ENCODE assay signal across 12 cellular contexts in genomic region chr9:35730486-35730854, GRCh38. TPM values are rescaled to one million over a fixed set of nuclear protein-coding genes. Genes with fewer than 3 reads are reported as not detected.
DNase-seq lines count a peak whose midpoint lies in the region; ATAC-seq, FAIRE-seq and TF ChIP-seq lines count a peak whose summit lies in the region.
"Had no signal": no experiment of that assay in that cellular context is flagged by ENCODE, and none has a peak within 500 bp of the region (broad histone marks: within the 10 kb centered on the region; RNA-seq: fewer than 3 reads in every experiment).

No MANE protein-coding gene starts in this region.

- POLR2A ChIA-PET in A549 (lab: Yijun Ruan, JAX): interaction anchor here (0.9 to 3.6 kb wide), 5 partner anchors 17 to 126 kb away, joined by 3 to 41 read pairs (median 17); partner anchors contain the start of genes ARHGEF39, CCDC107, GBA2 and RGP1

- DNase-seq in A549 (ENCODE audit: low read depth in 1 of 2, low spot score in 1 of 2): no peak
- DNase-seq in HFF-Myc (ENCODE audit: extremely low read depth, low read depth): no peak
- no peak for DNase-seq in posterior vena cava (ENCODE audit: low spot score)
- no peak for DNase-seq in NCI-H748 (lab: John Stamatoyannopoulos, UW; ENCODE audit: unreplicated experiment)
- DNase-seq in stimulated activated naive CD4-positive, alpha-beta T cell treated with Interleukin-2 at 50 U/mL for 16 hours (lab: John Stamatoyannopoulos, UW): no peak
- DNase-seq in stimulated activated naive CD4-positive, alpha-beta T cell (lab: John Stamatoyannopoulos, UW): no peak
- DNase-seq: stimulated activated CD4-positive, alpha-beta T cell treated with anti-CD3 and anti-CD28 coated beads, Interleukin-4, amount 100 ng/mL, for 24 hours; WERI-Rb-1 had no signal

- TF ChIP-seq EP300 in A549 (IDR thresholded peaks at IDR 0.05): no peak

- CTCF ChIA-PET in A549 (lab: Yijun Ruan, JAX): interaction anchor here (0.9 to 31.4 kb wide), 15 partner anchors 9 to 614 kb away, joined by 3 to 758 read pairs (median 20); partner anchors contain the start of genes ARHGEF39, CCDC107, GBA2 and MSMP

- H3K4me1 ChIP-seq in A549 (peaks cover 54% of the 10 kb centered on the region), muscle layer of duodenum (ENCODE audit: control insufficient read depth in 1 of 2, insufficient read depth in 2 of 2, low read length in 2 of 2) (peaks cover 41 to 63% of the 10 kb centered on the region in 2 donors)

- no peak for TF ChIP-seq RAD21 in A549 (conservative IDR thresholded peaks at IDR 0.05 in 1 of 2, IDR thresholded peaks at IDR 0.05 in 1 of 2)

- H3K36me3 ChIP-seq in muscle layer of duodenum (ENCODE audit: control insufficient read depth in 1 of 2, insufficient read depth in 2 of 2, low read length in 2 of 2): peaks cover 11 to 12% of the 10 kb centered on the region in 2 donors

- H3K4me2 ChIP-seq in A549: peak overlapping the region; percentile 74

- ATAC-seq in A549: no peak

- H3K9me3 ChIP-seq in A549: no peaks in the 10 kb centered on the region
- no peaks in the 10 kb centered on the region for H3K9me3 ChIP-seq in muscle layer of duodenum (ENCODE audit: control insufficient read depth in 1 of 2, low read length in 2 of 2)

- intact Hi-C loops in posterior vena cava (cut with DNase I): no loop called here

- TF ChIP-seq CTCF in A549 (IDR thresholded peaks at IDR 0.05): no peak
- no peak for TF ChIP-seq CTCF in HFF-Myc (IDR thresholded peaks at IDR 0.05; ENCODE audit: low read depth, low read length, missing control alignments)

- no peaks in the 10 kb centered on the region for H3K27me3 ChIP-seq in muscle layer of duodenum (ENCODE audit: low read depth, low read length)

- H3K27ac ChIP-seq in A549: peak overlapping the region; percentile 95 to 96; a peak in 5 of 6 replicates
- peak overlapping the region; percentile 42 for H3K27ac ChIP-seq in cingulate gyrus (ENCODE audit: low read depth, low read length)
- H3K27ac ChIP-seq in muscle layer of duodenum (ENCODE audit: low read length): peak overlapping the region; percentile 97
- H3K27ac ChIP-seq: WERI-Rb-1 had no signal

- H3K4me3 ChIP-seq in A549 (peak overlapping the region; percentile 87), HFF-Myc (replicated peaks; ENCODE audit: low read depth, low read length) (peak overlapping the region; percentile 83), muscle layer of duodenum (ENCODE audit: low read depth in 1 of 2, low read length in 2 of 2) (peak overlapping the region; percentile 77 to 90)

- no peak for FAIRE-seq in A549 (lab: Jason Lieb, UNC)
- FAIRE-seq: G401.6, H54 had no signal

- 90% methylated on average over 2 of the region's 2 CpGs for WGBS in A549 (ENCODE audit: missing lambda C conversion rate)

- TF ChIP-seq POLR2A in A549 (IDR thresholded peaks at IDR 0.05; ENCODE audit: low read length): no peak

TF ChIP-seq in A549, 52 proteins besides CTCF, POLR2A, EP300 and RAD21:
- no peak for TF ChIP-seq EHF (CRISPR knock-in tag; IDR thresholded peaks at IDR 0.05)
- no peak for TF ChIP-seq ZSCAN20 (CRISPR knock-in tag; IDR thresholded peaks at IDR 0.05)

RNA-seq across cellular contexts. Expression of gene TLN1, which starts 1.5 kb away (rescaled TPM):
- polyA plus RNA-seq in A549 (2011; rRNA removed) (65.5 and 72.1 TPM in 2 replicates), A549 (2017; fragmentation: RNase III; extraction: RNeasy Plus Mini Kit Qiagen cat#74134 plus additional on column Dnase treatment) (108 to 119 TPM (median 117 TPM) in 3 replicates)
- 69.4 and 88.8 TPM in 2 replicates for polyA plus RNA-seq in A549 (2012; cell fraction: cytosol; rRNA removed)
- 170 and 259 TPM in 2 replicates for polyA plus RNA-seq in A549 (2012; cell fraction: nucleus; rRNA removed)
- polyA minus RNA-seq in A549 (2011; rRNA and poly(A)+ RNA removed): 476 and 477 TPM in 2 replicates
- total RNA-seq in posterior vena cava: 100 to 1,000 TPM; 816 to 836 TPM

RNA-seq across cellular contexts. Expression of gene CREB3, which starts 2.0 kb away (rescaled TPM):
- polyA plus RNA-seq in A549 (2011; rRNA removed) (33.3 and 36.0 TPM in 2 replicates), A549 (2017; fragmentation: RNase III; extraction: RNeasy Plus Mini Kit Qiagen cat#74134 plus additional on column Dnase treatment) (51.3 to 54.0 TPM (median 51.7 TPM) in 3 replicates)
- polyA plus RNA-seq in A549 (2012; cell fraction: cytosol; rRNA removed): 27.6 and 32.3 TPM in 2 replicates
- 25.8 and 30.9 TPM in 2 replicates for polyA plus RNA-seq in A549 (2012; cell fraction: nucleus; rRNA removed)
- 22.9 and 28.3 TPM in 2 replicates for polyA minus RNA-seq in A549 (2011; rRNA and poly(A)+ RNA removed)
- total RNA-seq in posterior vena cava: 10 to 100 TPM; 41.7 to 53.0 TPM

RNA-seq across cellular contexts. Expression of gene GBA2, which starts 18.6 kb away (rescaled TPM):
- polyA plus RNA-seq in A549 (2011; rRNA removed) (40.0 and 47.4 TPM in 2 replicates), A549 (2017; fragmentation: RNase III; extraction: RNeasy Plus Mini Kit Qiagen cat#74134 plus additional on column Dnase treatment) (34.8 to 39.5 TPM (median 38.9 TPM) in 3 replicates)
- 39.1 and 41.6 TPM in 2 replicates for polyA plus RNA-seq in A549 (2012; cell fraction: cytosol; rRNA removed)
- 165 and 194 TPM in 2 replicates for polyA plus RNA-seq in A549 (2012; cell fraction: nucleus; rRNA removed)
- polyA minus RNA-seq in A549 (2011; rRNA and poly(A)+ RNA removed): 55.3 and 57.9 TPM in 2 replicates
- 10 to 100 TPM; 50.1 to 57.7 TPM for total RNA-seq in posterior vena cava

RNA-seq across cellular contexts. Expression of gene RGP1, which starts 18.6 kb away (rescaled TPM):
- polyA plus RNA-seq in A549 (2011; rRNA removed) (16.6 and 20.2 TPM in 2 replicates), A549 (2017; fragmentation: RNase III; extraction: RNeasy Plus Mini Kit Qiagen cat#74134 plus additional on column Dnase treatment) (15.0 to 16.1 TPM (median 15.3 TPM) in 3 replicates)
- polyA plus RNA-seq in A549 (2012; cell fraction: cytosol; rRNA removed): 7.6 and 10.0 TPM in 2 replicates
- 10.2 and 12.0 TPM in 2 replicates for polyA plus RNA-seq in A549 (2012; cell fraction: nucleus; rRNA removed)
- 27.4 and 28.8 TPM in 2 replicates for polyA minus RNA-seq in A549 (2011; rRNA and poly(A)+ RNA removed)
- 10 to 100 TPM; 27.8 to 29.5 TPM for total RNA-seq in posterior vena cava

RNA-seq across cellular contexts. Expression of gene MSMP, which starts 23.6 kb away (rescaled TPM):
- polyA plus RNA-seq in A549 (2011; rRNA removed): 0.24 TPM in 1 of 2 replicates, not detected in the other
- polyA plus RNA-seq in A549 (2012; cell fraction: cytosol; rRNA removed): 0.19 and 0.30 TPM in 2 replicates
- polyA plus RNA-seq in A549 (2012; cell fraction: nucleus; rRNA removed): not detected in 2 replicates
- not detected in 3 replicates for polyA plus RNA-seq in A549 (2017; fragmentation: RNase III; extraction: RNeasy Plus Mini Kit Qiagen cat#74134 plus additional on column Dnase treatment)
- polyA minus RNA-seq in A549 (2011; rRNA and poly(A)+ RNA removed): 0.70 TPM in 1 of 2 replicates, not detected in the other
- 1 to 10 TPM in 1 of 2 donors, not detected in 1; 1.7 TPM for total RNA-seq in posterior vena cava

Comparison
In these comparisons a context has a peak if more than half of its experiments do, and no peak if none do; other contexts are left out.
1. H3K27ac ChIP-seq: peak in every context shown above with its lines; median percentile 97 in muscle layer of duodenum; 96 in A549; 42 in cingulate gyrus.